31 cellular contexts compared by ENCODE assay signal in the genomic region with DNA sequence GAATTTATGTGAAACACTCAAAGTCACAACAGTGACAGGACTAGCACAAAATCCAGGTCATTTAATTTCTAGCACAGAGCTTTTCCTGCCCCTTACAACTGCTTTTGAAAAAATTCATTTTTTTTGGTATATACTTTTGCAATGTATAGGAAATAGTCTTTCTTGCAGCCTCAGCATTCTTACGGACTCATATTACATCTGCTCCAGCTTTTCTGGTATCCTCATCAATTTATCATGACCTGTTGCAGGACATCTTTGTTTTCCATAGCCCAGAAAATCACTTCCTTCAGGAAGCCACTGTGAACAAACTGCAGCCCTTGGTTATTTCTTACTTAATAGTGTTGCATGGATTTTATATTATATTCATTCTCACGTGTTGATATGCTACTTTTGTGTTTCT.
"Had no signal": no experiment of that assay in that cellular context is flagged by ENCODE, and none has a peak within 500 bp of the region (broad histone marks: within the 10 kb centered on the region; RNA-seq: fewer than 3 reads in every experiment).

No MANE protein-coding gene starts in this region.

- DNase-seq: natural killer cell; occipital lobe; ovary; posterior cingulate gyrus; psoas muscle; right cardiac atrium; spleen; stimulated activated CD4-positive, alpha-beta T cell treated with anti-CD3 and anti-CD28 coated beads, Interleukin-12 subunit alpha, Interleukin-12 subunit beta, amount 100 ng/mL, for 4 hours; stimulated activated CD4-positive, alpha-beta T cell treated with anti-CD3 and anti-CD28 coated beads, Interleukin-1b, Interleukin-23, amount 100 ng/mL, for 48 hours; stimulated activated CD4-positive, alpha-beta T cell treated with anti-CD3 and anti-CD28 coated beads, Interleukin-4, amount 100 ng/mL, for 1 hour; stimulated activated CD4-positive, alpha-beta T cell treated with anti-CD3 and anti-CD28 coated beads, Interleukin-4, amount 100 ng/mL, for 4 hours; stimulated activated CD8-positive, alpha-beta memory T cell treated with anti-CD3 and anti-CD28 coated beads, Interleukin-4, amount 100 ng/mL, for 48 hours; stimulated activated naive CD4-positive, alpha-beta T cell; stimulated activated naive CD8-positive, alpha-beta T cell treated with anti-CD3 and anti-CD28 coated beads, Interleukin-15, amount 100 ng/mL, for 72 hours; stimulated activated naive CD8-positive, alpha-beta T cell treated with anti-CD3 and anti-CD28 coated beads, Interleukin-15, Interleukin-2, amounts not matched to agents 100 U/mL and 50 U/mL, for 24 hours; substantia nigra; testis; tibial artery; transverse colon; upper lobe of right lung; uterus had no signal

- H3K9me3 Mint-ChIP-seq: nephron; neural progenitor cell; stimulated activated memory B cell treated with anti-CD40 and anti-IgM and Interleukin-4, amounts not matched to agents 10 μg/mL and 1 μg/mL and 100 μg/mL, for 72 hours; type B pancreatic cell had no signal

- H3K4me2 ChIP-seq: neural progenitor cell, smooth muscle cell had no signal

- H3K9me3 ChIP-seq: ovary, psoas muscle, suprapubic skin, testis, transverse colon, upper lobe of right lung, uterus had no signal

- H3K27ac Mint-ChIP-seq: natural killer cell; neural progenitor cell; progenitor cell of endocrine pancreas; stimulated activated memory B cell treated with anti-CD40 and anti-IgM and Interleukin-4, amounts not matched to agents 10 μg/mL and 1 μg/mL and 100 μg/mL, for 72 hours; stimulated activated naive CD8-positive, alpha-beta T cell treated with anti-CD3 and anti-CD28 coated beads, Interleukin-15, amount 100 ng/mL, for 72 hours; type B pancreatic cell had no signal

- H3K27ac ChIP-seq: neural progenitor cell, ovary, parathyroid adenoma, psoas muscle, skin epidermis, spleen, suprapubic skin, testis, tibial artery, upper lobe of right lung, uterus had no signal

- H3K4me1 ChIP-seq: neural progenitor cell, parathyroid adenoma, psoas muscle, spleen, suprapubic skin, testis, tibial artery, transverse colon, upper lobe of right lung, uterus had no signal

- H3K9ac ChIP-seq: neural progenitor cell, parathyroid adenoma had no signal

- H3K36me3 Mint-ChIP-seq: neural progenitor cell; stimulated activated memory B cell treated with anti-CD40 and anti-IgM and Interleukin-4, amounts not matched to agents 10 μg/mL and 1 μg/mL and 100 μg/mL, for 72 hours; type B pancreatic cell had no signal

- H3K36me3 ChIP-seq: neural progenitor cell, ovary, spleen, suprapubic skin, tibial artery, transverse colon, upper lobe of right lung, uterus had no signal

- H3K4me1 Mint-ChIP-seq: natural killer cell; stimulated activated memory B cell treated with anti-CD40 and anti-IgM and Interleukin-4, amounts not matched to agents 10 μg/mL and 1 μg/mL and 100 μg/mL, for 72 hours; stimulated activated naive CD8-positive, alpha-beta T cell treated with anti-CD3 and anti-CD28 coated beads, Interleukin-15, amount 100 ng/mL, for 72 hours had no signal

- H3K4me3 Mint-ChIP-seq: natural killer cell; nephron; neural progenitor cell; stimulated activated memory B cell treated with anti-CD40 and anti-IgM and Interleukin-4, amounts not matched to agents 10 μg/mL and 1 μg/mL and 100 μg/mL, for 72 hours; stimulated activated naive CD8-positive, alpha-beta T cell treated with anti-CD3 and anti-CD28 coated beads, Interleukin-15, amount 100 ng/mL, for 72 hours; type B pancreatic cell had no signal

- ATAC-seq: natural killer cell; psoas muscle; right cardiac atrium; sciatic nerve; stimulated activated memory B cell treated with anti-CD40 and anti-IgM and Interleukin-4, amounts not matched to agents 10 μg/mL and 1 μg/mL and 100 μg/mL, for 72 hours; stimulated activated naive CD8-positive, alpha-beta T cell treated with anti-CD3 and anti-CD28 coated beads, Interleukin-15, amount 100 ng/mL, for 72 hours; stimulated activated naive CD8-positive, alpha-beta T cell treated with anti-CD3 and anti-CD28 coated beads, Interleukin-15, Interleukin-2, amounts not matched to agents 100 U/mL and 50 U/mL, for 24 hours; upper lobe of right lung had no signal

- H3K27me3 Mint-ChIP-seq: progenitor cell of endocrine pancreas; stimulated activated naive CD8-positive, alpha-beta T cell treated with anti-CD3 and anti-CD28 coated beads, Interleukin-15, amount 100 ng/mL, for 72 hours; type B pancreatic cell had no signal

- H3K4me3 ChIP-seq: neural progenitor cell, ovary, psoas muscle, skin epidermis, smooth muscle cell, spleen, suprapubic skin, testis, tibial artery, transverse colon, upper lobe of right lung, uterus had no signal
